1 cellular context compared by ENCODE assay signal in genomic region chr10:97307866-97308780, GRCh38.
TF ChIP-seq lines count a peak whose summit lies in the region.

No MANE protein-coding gene starts in this region.

TF ChIP-seq in HepG2, 621 proteins besides CTCF, POLR2A, EP300 and RAD21 (continues in another document):
- TF ChIP-seq BORCS8-MEF2B (CRISPR knock-in tag; IDR thresholded peaks at IDR 0.05) (no peak), ZNF567 (CRISPR knock-in tag; IDR thresholded peaks at IDR 0.05; ENCODE audit: borderline replicate concordance) (no peak), ZNF878 (CRISPR knock-in tag; IDR thresholded peaks at IDR 0.05) (no peak), CEBPG (CRISPR knock-in tag; IDR thresholded peaks at IDR 0.05) (0 out of 2 replicates have a peak, but pooled peaks have one; percentile 5), TMF1 (CRISPR knock-in tag; IDR thresholded peaks at IDR 0.05; ENCODE audit: low read depth) (no peak), ZNF563 (CRISPR knock-in tag; IDR thresholded peaks at IDR 0.05) (no peak), ZFP62 (CRISPR knock-in tag; IDR thresholded peaks at IDR 0.05) (no peak), ZNF44 (CRISPR knock-in tag; IDR thresholded peaks at IDR 0.05) (no peak), ZNF770 (CRISPR knock-in tag; IDR thresholded peaks at IDR 0.05) (peak; percentile 21; the same call in 1 of the 2 replicates), ARID4A (CRISPR knock-in tag; IDR thresholded peaks at IDR 0.05; ENCODE audit: borderline replicate concordance) (no peak), PHB2 (IDR thresholded peaks at IDR 0.05; ENCODE audit: partially characterized antibody) (no peak), FOXA1 (IDR thresholded peaks at IDR 0.05) (no peak), FOXA1 (CRISPR knock-in tag; IDR thresholded peaks at IDR 0.05) (no peak), FOXP1 (IDR thresholded peaks at IDR 0.05) (no peak), FOXP1 (CRISPR knock-in tag; IDR thresholded peaks at IDR 0.05) (peak; percentile 29; the same call in 1 of the 2 replicates), MTF2 (CRISPR knock-in tag; IDR thresholded peaks at IDR 0.05; ENCODE audit: borderline replicate concordance) (no peak), ZNF460 (CRISPR knock-in tag; IDR thresholded peaks at IDR 0.05; ENCODE audit: borderline replicate concordance) (peak; percentile 66; the same call in 1 of the 2 replicates), FOSL2 (CRISPR knock-in tag; IDR thresholded peaks at IDR 0.05) (peak; percentile 16; the same call in 1 of the 2 replicates), ZNF331 (CRISPR knock-in tag; IDR thresholded peaks at IDR 0.05) (peak; percentile 63; the same call in 1 of the 2 replicates), ZNF513 (CRISPR knock-in tag; conservative IDR thresholded peaks at IDR 0.05) (no peak), PAXIP1 (CRISPR knock-in tag; conservative IDR thresholded peaks at IDR 0.05) (0 out of 2 replicates have a peak, but pooled peaks have one; percentile 12), ZMYM3 (CRISPR knock-in tag; IDR thresholded peaks at IDR 0.05) (peak; percentile 38; the same call in 1 of the 2 replicates), SAP130 (CRISPR knock-in tag; IDR thresholded peaks at IDR 0.05; ENCODE audit: low read depth) (0 out of 2 replicates have a peak, but pooled peaks have one; percentile 13), NCOA2 (CRISPR knock-in tag; IDR thresholded peaks at IDR 0.05) (no peak), ZMAT3 (CRISPR knock-in tag; conservative IDR thresholded peaks at IDR 0.05) (no peak), CEBPB (IDR thresholded peaks at IDR 0.05; ENCODE audit: borderline replicate concordance, low read depth, low read length) (peak; percentile 40; the same call in 1 of the 2 replicates), ZNF121 (CRISPR knock-in tag; IDR thresholded peaks at IDR 0.05) (peak; percentile 85), HNF4A (CRISPR knock-in tag; IDR thresholded peaks at IDR 0.05) (peak; percentile 17; the same call in 1 of the 2 replicates), MEF2D (CRISPR knock-in tag; IDR thresholded peaks at IDR 0.05) (peak; percentile 98), FOXA3 (CRISPR knock-in tag; IDR thresholded peaks at IDR 0.05) (peak; percentile 50; the same call in 1 of the 2 replicates)
- TF ChIP-seq, protein P1, sequence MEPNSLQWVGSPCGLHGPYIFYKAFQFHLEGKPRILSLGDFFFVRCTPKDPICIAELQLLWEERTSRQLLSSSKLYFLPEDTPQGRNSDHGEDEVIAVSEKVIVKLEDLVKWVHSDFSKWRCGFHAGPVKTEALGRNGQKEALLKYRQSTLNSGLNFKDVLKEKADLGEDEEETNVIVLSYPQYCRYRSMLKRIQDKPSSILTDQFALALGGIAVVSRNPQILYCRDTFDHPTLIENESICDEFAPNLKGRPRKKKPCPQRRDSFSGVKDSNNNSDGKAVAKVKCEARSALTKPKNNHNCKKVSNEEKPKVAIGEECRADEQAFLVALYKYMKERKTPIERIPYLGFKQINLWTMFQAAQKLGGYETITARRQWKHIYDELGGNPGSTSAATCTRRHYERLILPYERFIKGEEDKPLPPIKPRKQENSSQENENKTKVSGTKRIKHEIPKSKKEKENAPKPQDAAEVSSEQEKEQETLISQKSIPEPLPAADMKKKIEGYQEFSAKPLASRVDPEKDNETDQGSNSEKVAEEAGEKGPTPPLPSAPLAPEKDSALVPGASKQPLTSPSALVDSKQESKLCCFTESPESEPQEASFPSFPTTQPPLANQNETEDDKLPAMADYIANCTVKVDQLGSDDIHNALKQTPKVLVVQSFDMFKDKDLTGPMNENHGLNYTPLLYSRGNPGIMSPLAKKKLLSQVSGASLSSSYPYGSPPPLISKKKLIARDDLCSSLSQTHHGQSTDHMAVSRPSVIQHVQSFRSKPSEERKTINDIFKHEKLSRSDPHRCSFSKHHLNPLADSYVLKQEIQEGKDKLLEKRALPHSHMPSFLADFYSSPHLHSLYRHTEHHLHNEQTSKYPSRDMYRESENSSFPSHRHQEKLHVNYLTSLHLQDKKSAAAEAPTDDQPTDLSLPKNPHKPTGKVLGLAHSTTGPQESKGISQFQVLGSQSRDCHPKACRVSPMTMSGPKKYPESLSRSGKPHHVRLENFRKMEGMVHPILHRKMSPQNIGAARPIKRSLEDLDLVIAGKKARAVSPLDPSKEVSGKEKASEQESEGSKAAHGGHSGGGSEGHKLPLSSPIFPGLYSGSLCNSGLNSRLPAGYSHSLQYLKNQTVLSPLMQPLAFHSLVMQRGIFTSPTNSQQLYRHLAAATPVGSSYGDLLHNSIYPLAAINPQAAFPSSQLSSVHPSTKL (CRISPR knock-in tag; IDR thresholded peaks at IDR 0.05): 0 out of 2 replicates have a peak, but pooled peaks have one; percentile 19
- TF ChIP-seq, protein P2, sequence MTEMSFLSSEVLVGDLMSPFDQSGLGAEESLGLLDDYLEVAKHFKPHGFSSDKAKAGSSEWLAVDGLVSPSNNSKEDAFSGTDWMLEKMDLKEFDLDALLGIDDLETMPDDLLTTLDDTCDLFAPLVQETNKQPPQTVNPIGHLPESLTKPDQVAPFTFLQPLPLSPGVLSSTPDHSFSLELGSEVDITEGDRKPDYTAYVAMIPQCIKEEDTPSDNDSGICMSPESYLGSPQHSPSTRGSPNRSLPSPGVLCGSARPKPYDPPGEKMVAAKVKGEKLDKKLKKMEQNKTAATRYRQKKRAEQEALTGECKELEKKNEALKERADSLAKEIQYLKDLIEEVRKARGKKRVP (CRISPR knock-in tag; IDR thresholded peaks at IDR 0.05): peak in 1 of 2 experiments; percentile 48; a peak in 1 of 4 replicates
- TF ChIP-seq, protein P3, sequence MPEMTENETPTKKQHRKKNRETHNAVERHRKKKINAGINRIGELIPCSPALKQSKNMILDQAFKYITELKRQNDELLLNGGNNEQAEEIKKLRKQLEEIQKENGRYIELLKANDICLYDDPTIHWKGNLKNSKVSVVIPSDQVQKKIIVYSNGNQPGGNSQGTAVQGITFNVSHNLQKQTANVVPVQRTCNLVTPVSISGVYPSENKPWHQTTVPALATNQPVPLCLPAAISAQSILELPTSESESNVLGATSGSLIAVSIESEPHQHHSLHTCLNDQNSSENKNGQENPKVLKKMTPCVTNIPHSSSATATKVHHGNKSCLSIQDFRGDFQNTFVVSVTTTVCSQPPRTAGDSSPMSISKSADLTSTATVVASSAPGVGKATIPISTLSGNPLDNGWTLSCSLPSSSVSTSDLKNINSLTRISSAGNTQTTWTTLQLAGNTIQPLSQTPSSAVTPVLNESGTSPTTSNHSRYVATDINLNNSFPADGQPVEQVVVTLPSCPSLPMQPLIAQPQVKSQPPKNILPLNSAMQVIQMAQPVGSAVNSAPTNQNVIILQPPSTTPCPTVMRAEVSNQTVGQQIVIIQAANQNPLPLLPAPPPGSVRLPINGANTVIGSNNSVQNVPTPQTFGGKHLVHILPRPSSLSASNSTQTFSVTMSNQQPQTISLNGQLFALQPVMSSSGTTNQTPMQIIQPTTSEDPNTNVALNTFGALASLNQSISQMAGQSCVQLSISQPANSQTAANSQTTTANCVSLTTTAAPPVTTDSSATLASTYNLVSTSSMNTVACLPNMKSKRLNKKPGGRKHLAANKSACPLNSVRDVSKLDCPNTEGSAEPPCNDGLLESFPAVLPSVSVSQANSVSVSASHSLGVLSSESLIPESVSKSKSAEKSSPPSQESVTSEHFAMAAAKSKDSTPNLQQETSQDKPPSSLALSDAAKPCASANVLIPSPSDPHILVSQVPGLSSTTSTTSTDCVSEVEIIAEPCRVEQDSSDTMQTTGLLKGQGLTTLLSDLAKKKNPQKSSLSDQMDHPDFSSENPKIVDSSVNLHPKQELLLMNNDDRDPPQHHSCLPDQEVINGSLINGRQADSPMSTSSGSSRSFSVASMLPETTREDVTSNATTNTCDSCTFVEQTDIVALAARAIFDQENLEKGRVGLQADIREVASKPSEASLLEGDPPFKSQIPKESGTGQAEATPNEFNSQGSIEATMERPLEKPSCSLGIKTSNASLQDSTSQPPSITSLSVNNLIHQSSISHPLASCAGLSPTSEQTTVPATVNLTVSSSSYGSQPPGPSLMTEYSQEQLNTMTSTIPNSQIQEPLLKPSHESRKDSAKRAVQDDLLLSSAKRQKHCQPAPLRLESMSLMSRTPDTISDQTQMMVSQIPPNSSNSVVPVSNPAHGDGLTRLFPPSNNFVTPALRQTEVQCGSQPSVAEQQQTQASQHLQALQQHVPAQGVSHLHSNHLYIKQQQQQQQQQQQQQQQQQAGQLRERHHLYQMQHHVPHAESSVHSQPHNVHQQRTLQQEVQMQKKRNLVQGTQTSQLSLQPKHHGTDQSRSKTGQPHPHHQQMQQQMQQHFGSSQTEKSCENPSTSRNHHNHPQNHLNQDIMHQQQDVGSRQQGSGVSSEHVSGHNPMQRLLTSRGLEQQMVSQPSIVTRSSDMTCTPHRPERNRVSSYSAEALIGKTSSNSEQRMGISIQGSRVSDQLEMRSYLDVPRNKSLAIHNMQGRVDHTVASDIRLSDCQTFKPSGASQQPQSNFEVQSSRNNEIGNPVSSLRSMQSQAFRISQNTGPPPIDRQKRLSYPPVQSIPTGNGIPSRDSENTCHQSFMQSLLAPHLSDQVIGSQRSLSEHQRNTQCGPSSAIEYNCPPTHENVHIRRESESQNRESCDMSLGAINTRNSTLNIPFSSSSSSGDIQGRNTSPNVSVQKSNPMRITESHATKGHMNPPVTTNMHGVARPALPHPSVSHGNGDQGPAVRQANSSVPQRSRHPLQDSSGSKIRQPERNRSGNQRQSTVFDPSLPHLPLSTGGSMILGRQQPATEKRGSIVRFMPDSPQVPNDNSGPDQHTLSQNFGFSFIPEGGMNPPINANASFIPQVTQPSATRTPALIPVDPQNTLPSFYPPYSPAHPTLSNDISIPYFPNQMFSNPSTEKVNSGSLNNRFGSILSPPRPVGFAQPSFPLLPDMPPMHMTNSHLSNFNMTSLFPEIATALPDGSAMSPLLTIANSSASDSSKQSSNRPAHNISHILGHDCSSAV (CRISPR knock-in tag; IDR thresholded peaks at IDR 0.05; ENCODE audit: borderline replicate concordance): no peak
